ENCODE assay signal across 1 cellular context in the genomic region with DNA sequence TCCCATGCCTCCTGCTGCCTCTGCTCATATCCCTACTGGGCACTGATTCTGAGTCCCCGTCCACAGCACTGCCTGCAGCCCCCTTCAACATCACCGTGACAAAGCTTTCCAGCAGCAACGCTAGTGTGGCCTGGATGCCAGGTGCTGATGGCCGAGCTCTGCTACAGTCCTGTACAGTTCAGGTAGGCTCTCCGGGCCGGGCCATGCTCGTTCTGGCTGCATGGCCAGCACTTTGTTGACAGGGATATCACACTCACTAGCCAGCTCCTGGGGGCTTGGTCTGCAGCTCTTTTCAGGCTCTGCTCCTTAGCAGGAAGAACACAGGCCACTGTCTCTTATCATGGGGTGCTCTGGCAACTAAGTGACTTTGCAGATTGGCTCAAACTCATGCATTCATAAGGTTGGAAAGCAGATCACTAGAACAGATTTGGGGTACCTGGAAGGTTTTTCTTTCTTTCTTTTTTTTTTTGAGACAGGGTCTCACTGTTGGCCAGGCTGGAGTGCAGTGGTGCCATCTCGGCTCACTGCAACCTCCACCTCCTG.
TF ChIP-seq lines count a peak whose summit lies in the region.

No MANE protein-coding gene starts in this region.

TF ChIP-seq in IMR-90, 13 proteins besides CTCF, POLR2A, EP300 and RAD21:
- TF ChIP-seq NFE2L2 (IDR thresholded peaks at IDR 0.05; ENCODE audit: low read depth, low read length) (no peak), SMC3 (IDR thresholded peaks at IDR 0.05; ENCODE audit: low read depth, low read length) (no peak), RFX5 (IDR thresholded peaks at IDR 0.05; ENCODE audit: low read depth, low read length) (no peak)
